Comparison of ENCODE assay signal across 10 cellular contexts in the genomic region with DNA sequence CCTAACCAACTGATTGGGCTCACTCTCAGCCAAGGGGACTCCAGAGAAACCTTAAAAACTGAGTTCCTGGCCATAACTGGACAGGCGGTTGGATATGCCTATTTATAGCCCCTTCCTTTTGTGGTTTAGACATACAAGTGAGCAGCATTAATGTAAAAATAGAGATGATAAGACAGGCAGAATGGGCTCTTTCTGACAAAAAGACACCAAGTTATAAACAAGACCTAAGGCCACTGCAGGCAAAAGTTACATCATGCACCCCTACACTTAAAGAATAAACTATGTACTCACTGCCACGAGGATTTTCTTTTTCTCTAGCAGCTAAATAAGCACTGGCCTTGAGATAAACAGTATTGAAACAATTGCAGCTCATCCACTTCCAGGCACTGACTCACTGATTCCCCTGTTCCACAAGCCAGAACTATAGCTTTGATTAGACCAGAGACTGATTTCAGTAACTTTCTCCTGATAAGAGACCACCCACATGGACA. TPM values are rescaled to one million over a fixed set of nuclear protein-coding genes. Genes with fewer than 3 reads are reported as not detected.
DNase-seq lines count a peak whose midpoint lies in the region; ATAC-seq and TF ChIP-seq lines count a peak whose summit lies in the region.
"Had no signal": no experiment of that assay in that cellular context is flagged by ENCODE, and none has a peak within 500 bp of the region (broad histone marks: within the 10 kb centered on the region; RNA-seq: fewer than 3 reads in every experiment).

No MANE protein-coding gene starts in this region.

- peaks cover 0 to 15% of the 10 kb centered on the region in 2 donors for H3K4me1 ChIP-seq in left lung
- H3K4me1 ChIP-seq in tibial nerve: peaks cover 0 to 33% (median 11%) of the 10 kb centered on the region in 4 donors

- TF ChIP-seq POLR2A in tibial nerve (IDR thresholded peaks at IDR 0.05): no peak

- H3K9me3 ChIP-seq in left lung: no peaks in the 10 kb centered on the region
- no peaks in the 10 kb centered on the region for H3K9me3 ChIP-seq in tibial nerve
- H3K9me3 ChIP-seq: thyroid gland had no signal

- intact Hi-C loops in left lung (cut with DNase I): no loop called here

- 25 to 28% methylated on average over 2 of the region's 2 CpGs for WGBS in tibial nerve, 2 donors

- peak; percentile 60 for ATAC-seq in left lung
- no peak for ATAC-seq in HG03342 (IDR thresholded peaks at IDR 0.05; ENCODE audit: unreplicated experiment)

- H3K4me3 ChIP-seq in brain microvascular endothelial cell (ENCODE audit: low read depth, low read length): no peak overlapping the region
- no peak overlapping the region for H3K4me3 ChIP-seq in left lung
- H3K4me3 ChIP-seq in tibial nerve: no peak overlapping the region
- H3K4me3 ChIP-seq: thyroid gland had no signal

- H3K36me3 ChIP-seq in brain microvascular endothelial cell (replicated peaks) (no peaks in the 10 kb centered on the region), left lung (no peaks in the 10 kb centered on the region), tibial nerve (no peaks in the 10 kb centered on the region)
- H3K36me3 ChIP-seq: thyroid gland had no signal

- H3K27ac ChIP-seq in brain microvascular endothelial cell: peak overlapping the region; percentile 11
- peak overlapping the region in 1 of 2 donors; percentile 46 for H3K27ac ChIP-seq in left lung
- peak overlapping the region in 1 of 4 donors; percentile 60 for H3K27ac ChIP-seq in tibial nerve

- in situ Hi-C loops in brain microvascular endothelial cell (cut with HindIII; ENCODE audit: low pct_ligation_motif_present, low sequenced_read_pairs): no loop called here

- TF ChIP-seq EP300 in tibial nerve (IDR thresholded peaks at IDR 0.05): no peak

- TF ChIP-seq CTCF in brain microvascular endothelial cell (IDR thresholded peaks at IDR 0.05; ENCODE audit: low read depth, low read length, missing control alignments) (no peak), left lung (IDR thresholded peaks at IDR 0.05) (no peak), tibial nerve (IDR thresholded peaks at IDR 0.05) (no peak)

- H3K27me3 ChIP-seq in brain microvascular endothelial cell (replicated peaks) (no peaks in the 10 kb centered on the region), left lung (no peaks in the 10 kb centered on the region), tibial nerve (no peaks in the 10 kb centered on the region)
- H3K27me3 ChIP-seq: thyroid gland had no signal

- DNase-seq in AG08395 (ENCODE audit: low spot score): peak; percentile 17
- DNase-seq in M059J (ENCODE audit: low read depth): peak; percentile 91
- DNase-seq in brain microvascular endothelial cell: peak; percentile 69
- no peak for DNase-seq in left lung
- no peak for DNase-seq in iPS-NIHi7 (ENCODE audit: extremely low spot score)
- DNase-seq in tibial nerve (ENCODE audit: low spot score in 2 of 2): no peak
- no peak for DNase-seq in activated effector memory CD4-positive, alpha-beta T cell treated with anti-CD3 and anti-CD28 coated beads, Interleukin-2, amount 50 U/mL, for 16 hours
- DNase-seq: C1 segment of cervical spinal cord, thyroid gland had no signal

RNA-seq across cellular contexts. Expression of a gene that starts 30.1 kb away (rescaled TPM):
- 1.6 and 3.0 TPM in 2 replicates for total RNA-seq in M059J (2014; rRNA removed; shearing (Covaris generic))
- total RNA-seq in left lung: 1 to 10 TPM; 1.9 to 4.8 TPM
- total RNA-seq in tibial nerve: under 1 TPM in 3 of 4 donors, not detected in 1; 0.60 to 0.87 (median 0.84) TPM

Comparison
In these comparisons a context has a peak if more than half of its experiments do, and no peak if none do; other contexts are left out.
1. DNase-seq: peak in AG08395 (single experiment), M059J (single experiment) and brain microvascular endothelial cell (single experiment); none in left lung (0 of 2), iPS-NIHi7 (single experiment), tibial nerve (0 of 2) and activated effector memory CD4-positive, alpha-beta T cell treated with anti-CD3 and anti-CD28 coated beads, Interleukin-2, amount 50 U/mL, for 16 hours (single experiment).